8 cellular contexts compared by ENCODE assay signal in the genomic region with DNA sequence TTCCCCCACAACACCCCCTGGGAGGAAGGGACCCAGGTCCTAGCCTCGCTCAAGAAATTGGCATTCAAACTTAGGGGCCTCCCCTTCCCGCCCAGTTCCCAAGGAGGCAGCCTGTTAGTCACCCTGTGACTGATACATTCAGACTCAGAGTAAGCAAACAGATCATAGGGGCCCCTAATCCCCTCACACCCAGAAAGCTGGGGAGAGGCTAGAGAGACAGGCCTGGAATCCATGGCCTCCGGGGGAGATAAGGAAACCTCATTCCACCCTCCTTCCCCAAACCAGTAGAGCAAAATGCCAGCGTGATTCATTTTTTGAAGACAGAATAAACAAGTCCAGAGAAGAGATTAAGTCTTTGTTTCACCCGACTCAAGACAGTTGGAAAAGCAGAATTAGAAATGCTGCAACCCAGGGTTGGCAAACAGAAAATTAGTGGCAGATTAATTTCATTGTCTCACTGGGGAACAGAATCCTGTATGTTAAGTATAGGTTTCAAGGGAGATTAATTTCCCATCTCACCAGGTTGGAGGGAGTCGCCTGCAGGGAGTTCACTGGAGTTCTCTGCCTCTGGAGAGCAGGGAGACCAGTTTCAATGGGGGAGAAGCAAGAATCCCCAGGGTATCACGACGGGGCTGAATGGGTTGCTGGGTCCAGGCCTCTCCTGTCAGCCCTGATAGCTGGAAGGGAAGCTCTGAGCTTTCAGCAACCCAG.
DNase-seq lines count a peak whose midpoint lies in the region; ATAC-seq, FAIRE-seq and TF ChIP-seq lines count a peak whose summit lies in the region.

No MANE protein-coding gene starts in this region.

- CTCF ChIA-PET in MCF 10A (lab: Yijun Ruan, JAX): interaction anchor here (0.6 to 0.8 kb wide), 2 partner anchors 1019 to 1045 kb away, joined by 3 read pairs; no protein-coding TSS in a partner anchor

- TF ChIP-seq POLR2A in breast epithelium (IDR thresholded peaks at IDR 0.05) (no peak), esophagus squamous epithelium (IDR thresholded peaks at IDR 0.05) (no peak)

- H3K27ac Mint-ChIP-seq in MCF 10A (ENCODE audit: low read depth, unreplicated experiment): peak overlapping the region; percentile 55
- no peak overlapping the region for H3K27ac Mint-ChIP-seq in stimulated activated naive CD8-positive, alpha-beta T cell treated with anti-CD3 and anti-CD28 coated beads, Interleukin-15, Interleukin-2, amounts not matched to agents 100 ng/mL and 50 ng/mL, for 24 hours

- DNase-seq in MCF 10A (ENCODE audit: unreplicated experiment) (peak; percentile 96), breast epithelium (ENCODE audit: low spot score in 2 of 2) (no peak), RCC 7860 (ENCODE audit: low spot score) (peak; percentile 97), esophagus squamous epithelium (lab: John Stamatoyannopoulos, UW) (no peak), RPMI8226 (no peak)

- H3K9me3 ChIP-seq in breast epithelium: no peaks in the 10 kb centered on the region
- no peaks in the 10 kb centered on the region for H3K9me3 ChIP-seq in esophagus squamous epithelium

- POLR2A ChIA-PET in MCF 10A (lab: Yijun Ruan, JAX): interaction anchor here (2.2 kb wide), 1 partner anchor 11 kb away, joined by 7 read pairs; no protein-coding TSS in a partner anchor

- WGBS in esophagus squamous epithelium, 2 donors: 12 to 31% methylated on average over 6 of the region's 8 CpGs

- no peaks in the 10 kb centered on the region for H3K27me3 Mint-ChIP-seq in MCF 10A (ENCODE audit: insufficient read depth, unreplicated experiment)
- H3K27me3 Mint-ChIP-seq in stimulated activated naive CD8-positive, alpha-beta T cell treated with anti-CD3 and anti-CD28 coated beads, Interleukin-15, Interleukin-2, amounts not matched to agents 100 ng/mL and 50 ng/mL, for 24 hours: peaks cover 42% of the 10 kb centered on the region

- no TSS peak for BruUV-seq in MCF 10A (replicated peaks; lab: Mats Ljungman, UMichigan)

- ATAC-seq in HG02763 (IDR thresholded peaks at IDR 0.05; ENCODE audit: unreplicated experiment): no peak
- no peak for ATAC-seq in HG02642 (IDR thresholded peaks at IDR 0.05; ENCODE audit: poor library complexity, unreplicated experiment)

- no peaks in the 10 kb centered on the region for H3K36me3 Mint-ChIP-seq in MCF 10A (ENCODE audit: insufficient read depth, unreplicated experiment)
- no peaks in the 10 kb centered on the region for H3K36me3 Mint-ChIP-seq in stimulated activated naive CD8-positive, alpha-beta T cell treated with anti-CD3 and anti-CD28 coated beads, Interleukin-15, Interleukin-2, amounts not matched to agents 100 ng/mL and 50 ng/mL, for 24 hours (ENCODE audit: low read depth)

- peak; percentile 88 for FAIRE-seq in RCC 7860 (lab: Jason Lieb, UNC)

- peak overlapping the region; percentile 40 for H3K4me3 Mint-ChIP-seq in MCF 10A (ENCODE audit: unreplicated experiment)
- peak overlapping the region; percentile 6 for H3K4me3 Mint-ChIP-seq in stimulated activated naive CD8-positive, alpha-beta T cell treated with anti-CD3 and anti-CD28 coated beads, Interleukin-15, Interleukin-2, amounts not matched to agents 100 ng/mL and 50 ng/mL, for 24 hours

- intact Hi-C loops in MCF 10A (cut with micrococcal nuclease): no loop called here
- intact Hi-C loops in breast epithelium (cut with DNase I; ENCODE audit: low total_unique reads): no loop called here
- intact Hi-C loops in esophagus squamous epithelium (cut with DNase I): no loop called here

- no peak for TF ChIP-seq CTCF in MCF 10A (IDR thresholded peaks at IDR 0.05; ENCODE audit: unreplicated experiment)
- no peak for TF ChIP-seq CTCF in breast epithelium (IDR thresholded peaks at IDR 0.05)
- TF ChIP-seq CTCF in esophagus squamous epithelium (IDR thresholded peaks at IDR 0.05): no peak

- H3K9me3 Mint-ChIP-seq in MCF 10A (ENCODE audit: unreplicated experiment): no peaks in the 10 kb centered on the region
- no peaks in the 10 kb centered on the region for H3K9me3 Mint-ChIP-seq in stimulated activated naive CD8-positive, alpha-beta T cell treated with anti-CD3 and anti-CD28 coated beads, Interleukin-15, Interleukin-2, amounts not matched to agents 100 ng/mL and 50 ng/mL, for 24 hours

- H3K4me1 ChIP-seq in breast epithelium (no peaks in the 10 kb centered on the region), esophagus squamous epithelium (peaks cover 40 to 77% (median 45%) of the 10 kb centered on the region in 3 donors)

- H3K4me3 ChIP-seq in breast epithelium (no peak overlapping the region), esophagus squamous epithelium (no peak overlapping the region)

- no peaks in the 10 kb centered on the region for H3K27me3 ChIP-seq in breast epithelium
- peaks cover 0 to 19% (median 0%) of the 10 kb centered on the region in 4 donors for H3K27me3 ChIP-seq in esophagus squamous epithelium

- H3K4me1 Mint-ChIP-seq in MCF 10A (ENCODE audit: insufficient read depth, unreplicated experiment): peaks cover 37% of the 10 kb centered on the region
- peaks cover 64% of the 10 kb centered on the region for H3K4me1 Mint-ChIP-seq in stimulated activated naive CD8-positive, alpha-beta T cell treated with anti-CD3 and anti-CD28 coated beads, Interleukin-15, Interleukin-2, amounts not matched to agents 100 ng/mL and 50 ng/mL, for 24 hours (ENCODE audit: low read depth)

- H3K27ac ChIP-seq in breast epithelium: no peak overlapping the region
- H3K27ac ChIP-seq in esophagus squamous epithelium: peak overlapping the region; percentile 65 to 85 (median 72)

- H3K36me3 ChIP-seq in breast epithelium (no peaks in the 10 kb centered on the region), esophagus squamous epithelium (no peaks in the 10 kb centered on the region)

Comparison
In these comparisons a context has a peak if more than half of its experiments do, and no peak if none do; other contexts are left out.
1. DNase-seq: peak in MCF 10A (single experiment) and RCC 7860 (single experiment); none in breast epithelium (0 of 2), esophagus squamous epithelium (single experiment) and RPMI8226 (single experiment).
2. H3K27ac ChIP-seq: peak in esophagus squamous epithelium (4 of 4); none in breast epithelium (0 of 2).